27 cellular contexts compared by ENCODE assay signal in genomic region chr12:93261505-93262094, GRCh38.
"Had no signal": no experiment of that assay in that cellular context is flagged by ENCODE, and none has a peak within 500 bp of the region (broad histone marks: within the 10 kb centered on the region; RNA-seq: fewer than 3 reads in every experiment).

No MANE protein-coding gene starts in this region.

- H3K4me3 ChIP-seq: ascending aorta, SJCRH30 had no signal

- ATAC-seq: activated CD8-positive, alpha-beta T cell treated with anti-CD3 and anti-CD28 coated beads for 36 hours; activated T-cell treated with anti-CD3 and anti-CD28 coated beads, Interleukin-2, amount 50 U/mL, for 72 hours; activated T-helper 17 cell treated with anti-CD3 and anti-CD28 coated beads, Interleukin-2, amount 50 U/mL, for 72 hours; Panc1 had no signal

- H3K27me3 ChIP-seq: ascending aorta, SJCRH30 had no signal

- H3K36me3 ChIP-seq: ascending aorta, SJCRH30 had no signal

- H3K4me1 ChIP-seq: SJCRH30 had no signal

- H3K9ac ChIP-seq: SK-N-SH had no signal

- DNase-seq: activated CD4-positive, alpha-beta T cell treated with anti-CD3 and anti-CD28 coated beads, Interleukin-2, amount 10 ng/mL, durations not matched to agents 24 days and 14 days; activated CD4-positive, alpha-beta T cell treated with anti-CD3 and anti-CD28 coated beads, Interleukin-2, amount 50 U/mL, for 4 hours; activated CD8-positive, alpha-beta T cell treated with anti-CD3 and anti-CD28 coated beads for 36 hours; activated effector memory CD4-positive, alpha-beta T cell treated with anti-CD3 and anti-CD28 coated beads, Interleukin-2, amount 50 U/mL, for 16 hours; activated naive CD4-positive, alpha-beta T cell; activated naive CD8-positive, alpha-beta T cell treated with anti-CD3 and anti-CD28 coated beads, Interleukin-2, amount 10 ng/mL, durations not matched to agents 7 days and 5 days; activated T-cell treated with anti-CD3 and anti-CD28 coated beads, Interleukin-2, amount 50 U/mL, for 1 hour; activated T-cell treated with anti-CD3 and anti-CD28 coated beads, Interleukin-2, amount 50 U/mL, for 72 hours; amygdala; caudate nucleus; cerebellar nuclear complex; NCI-H1105 treated with DMSO at 0.1 percent for 48 hours; NCI-H1436; NCI-H187; NCI-H2029 treated with DMSO at 0.1 percent for 48 hours; NCI-H2107; NCI-H2171; NCI-H510A; NCI-H526; NCI-H748 treated with DMSO at 0.1 percent for 48 hours; SHP77; SJCRH30; SK-N-SH had no signal

- FAIRE-seq: TTC549 had no signal

- H3K27ac ChIP-seq: ascending aorta, SJCRH30 had no signal

- H3K4me2 ChIP-seq: SK-N-SH had no signal

- H3K9me2 ChIP-seq: SK-N-SH had no signal

- H3K9me3 ChIP-seq: ascending aorta, SJCRH30, SK-N-SH had no signal
